Comparison of ENCODE assay signal across 12 cellular contexts in genomic region chr4:142347241-142347640, GRCh38.
DNase-seq lines count a peak whose midpoint lies in the region; TF ChIP-seq lines count a peak whose summit lies in the region.
"Had no signal": no experiment of that assay in that cellular context is flagged by ENCODE, and none has a peak within 500 bp of the region (broad histone marks: within the 10 kb centered on the region; RNA-seq: fewer than 3 reads in every experiment).

No MANE protein-coding gene starts in this region.

- no peaks in the 10 kb centered on the region for H3K36me3 ChIP-seq in brain microvascular endothelial cell (replicated peaks)
- H3K36me3 ChIP-seq: Peyer's patch, suprapubic skin had no signal

- H3K9me3 Mint-ChIP-seq in activated CD4-positive, alpha-beta T cell treated with anti-CD3 and anti-CD28 coated beads, Interleukin-2, amount 10 ng/mL, durations not matched to agents 7 days and 5 days = peaks cover 2% of the 10 kb centered on the region
- no peaks in the 10 kb centered on the region for H3K9me3 Mint-ChIP-seq in mesothelial cell of epicardium
- H3K9me3 Mint-ChIP-seq: endodermal cell had no signal

- H3K4me3 ChIP-seq in brain microvascular endothelial cell (ENCODE audit: low read depth, low read length) = no peak overlapping the region
- H3K4me3 ChIP-seq: Peyer's patch, suprapubic skin had no signal

- no peaks in the 10 kb centered on the region for H3K27me3 ChIP-seq in brain microvascular endothelial cell (replicated peaks)
- H3K27me3 ChIP-seq: Peyer's patch, suprapubic skin had no signal

- in situ Hi-C loops in brain microvascular endothelial cell (cut with HindIII; ENCODE audit: low pct_ligation_motif_present, low sequenced_read_pairs) (no loop called here), G401 (cut with HindIII; ENCODE audit: low sequenced_read_pairs) (no loop called here)

- peak overlapping the region; percentile 39 for H3K4me3 Mint-ChIP-seq in activated CD4-positive, alpha-beta T cell treated with anti-CD3 and anti-CD28 coated beads, Interleukin-2, amount 10 ng/mL, durations not matched to agents 7 days and 5 days
- H3K4me3 Mint-ChIP-seq in mesothelial cell of epicardium = no peak overlapping the region
- H3K4me3 Mint-ChIP-seq: endodermal cell had no signal

- DNase-seq in activated CD4-positive, alpha-beta T cell treated with anti-CD3 and anti-CD28 coated beads, Interleukin-2, amount 10 ng/mL, durations not matched to agents 7 days and 5 days = no peak
- DNase-seq in activated CD4-positive, alpha-beta T cell treated with anti-CD3 and anti-CD28 coated beads for 48 hours = no peak
- DNase-seq in NCI-H1105 (lab: John Stamatoyannopoulos, UW) (peak; percentile 19), brain microvascular endothelial cell (peak; percentile 40), mesothelial cell of epicardium (ENCODE audit: low spot score in 2 of 2, unreplicated experiment in 2 of 2) (no peak), HK-2 (ENCODE audit: unreplicated experiment) (no peak), NCI-H345 treated with DMSO at 0.1 percent for 48 hours (lab: John Stamatoyannopoulos, UW; ENCODE audit: unreplicated experiment) (no peak), G401 (ENCODE audit: low spot score) (no peak)
- DNase-seq: endodermal cell, NCI-H2081, Peyer's patch had no signal

- TF ChIP-seq CTCF in brain microvascular endothelial cell (IDR thresholded peaks at IDR 0.05; ENCODE audit: low read depth, low read length, missing control alignments) (no peak), mesothelial cell of epicardium (IDR thresholded peaks at IDR 0.05; ENCODE audit: unreplicated experiment) (no peak)

- no peaks in the 10 kb centered on the region for H3K27me3 Mint-ChIP-seq in activated CD4-positive, alpha-beta T cell treated with anti-CD3 and anti-CD28 coated beads, Interleukin-2, amount 10 ng/mL, durations not matched to agents 7 days and 5 days
- no peaks in the 10 kb centered on the region for H3K27me3 Mint-ChIP-seq in mesothelial cell of epicardium (ENCODE audit: low read depth)

- POLR2A ChIA-PET in activated CD4-positive, alpha-beta T cell treated with anti-CD3 and anti-CD28 coated beads, Interleukin-2, amount 10 ng/mL, durations not matched to agents 7 days and 5 days (lab: Charles Lee) = no interaction called here

- H3K27ac Mint-ChIP-seq in activated CD4-positive, alpha-beta T cell treated with anti-CD3 and anti-CD28 coated beads, Interleukin-2, amount 10 ng/mL, durations not matched to agents 7 days and 5 days = peak overlapping the region; percentile 33
- peak overlapping the region; percentile 69 for H3K27ac Mint-ChIP-seq in mesothelial cell of epicardium
- H3K27ac Mint-ChIP-seq: endodermal cell had no signal

- H3K36me3 Mint-ChIP-seq in activated CD4-positive, alpha-beta T cell treated with anti-CD3 and anti-CD28 coated beads, Interleukin-2, amount 10 ng/mL, durations not matched to agents 7 days and 5 days (ENCODE audit: low read depth) = peaks cover 49% of the 10 kb centered on the region
- H3K36me3 Mint-ChIP-seq in mesothelial cell of epicardium = no peaks in the 10 kb centered on the region

- no peak overlapping the region for H3K27ac ChIP-seq in brain microvascular endothelial cell
- H3K27ac ChIP-seq: suprapubic skin had no signal

- CTCF ChIA-PET in activated CD4-positive, alpha-beta T cell treated with anti-CD3 and anti-CD28 coated beads, Interleukin-2, amount 10 ng/mL, durations not matched to agents 7 days and 5 days (lab: Charles Lee) = interaction anchor here (1.0 kb wide), 1 partner anchor 9 kb away, joined by 6 read pairs; no protein-coding TSS in a partner anchor

- peaks cover 68% of the 10 kb centered on the region for H3K4me1 Mint-ChIP-seq in activated CD4-positive, alpha-beta T cell treated with anti-CD3 and anti-CD28 coated beads, Interleukin-2, amount 10 ng/mL, durations not matched to agents 7 days and 5 days
- H3K4me1 Mint-ChIP-seq in mesothelial cell of epicardium = peaks cover 69% of the 10 kb centered on the region

Comparison
In these comparisons a context has a peak if more than half of its experiments do, and no peak if none do; other contexts are left out.
1. DNase-seq: peak in NCI-H1105 (single experiment) and brain microvascular endothelial cell (single experiment); none in activated CD4-positive, alpha-beta T cell treated with anti-CD3 and anti-CD28 coated beads, Interleukin-2, amount 10 ng/mL, durations not matched to agents 7 days and 5 days (single experiment), activated CD4-positive, alpha-beta T cell treated with anti-CD3 and anti-CD28 coated beads for 48 hours (single experiment), mesothelial cell of epicardium (0 of 2), HK-2 (single experiment), NCI-H345 treated with DMSO at 0.1 percent for 48 hours (single experiment) and G401 (single experiment).